ENCODE assay signal across 12 cellular contexts in the genomic region with DNA sequence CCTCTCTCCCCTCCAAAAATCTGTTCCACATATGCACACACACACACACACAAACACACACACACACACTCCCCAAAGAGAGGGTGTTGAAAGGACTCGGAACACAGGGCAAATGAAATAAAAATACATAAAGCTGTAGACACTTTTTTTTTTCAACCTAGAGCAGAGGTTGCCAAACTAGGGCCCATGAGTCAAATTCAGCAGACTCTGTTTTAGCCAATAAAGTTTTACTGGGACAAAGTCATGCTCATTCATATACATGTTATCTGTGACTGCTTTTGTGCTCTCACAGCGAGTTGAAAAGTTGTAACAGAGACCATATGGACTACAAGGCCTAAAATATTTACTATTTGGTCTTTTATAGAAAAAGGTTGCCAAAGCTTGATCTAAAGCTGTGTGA.
"Had no signal": no experiment of that assay in that cellular context is flagged by ENCODE, and none has a peak within 500 bp of the region (broad histone marks: within the 10 kb centered on the region; RNA-seq: fewer than 3 reads in every experiment).

No MANE protein-coding gene starts in this region.

- ATAC-seq: activated T-helper 17 cell treated with anti-CD3 and anti-CD28 coated beads, Interleukin-2, amount 50 U/mL, for 72 hours; heart left ventricle; left lung; T-helper 17 cell had no signal

- H3K4me1 ChIP-seq: left lung, parathyroid adenoma had no signal

- H3K36me3 ChIP-seq: left lung had no signal

- H2AFZ ChIP-seq: parathyroid adenoma had no signal

- H3K4me3 ChIP-seq: heart left ventricle, left lung had no signal

- H3K27me3 ChIP-seq: heart left ventricle, left lung had no signal

- DNase-seq: activated CD4-positive, alpha-beta T cell treated with anti-CD3 and anti-CD28 coated beads, Interleukin-2, amount 10 ng/mL, durations not matched to agents 7 days and 5 days; activated CD4-positive, CD25-positive, alpha-beta regulatory T cell; activated naive CD4-positive, alpha-beta T cell treated with anti-CD3 and anti-CD28 coated beads for 36 hours; activated T-cell treated with anti-CD3 and anti-CD28 coated beads for 4 hours; cortex of kidney; effector CD8-positive, alpha-beta T cell; heart left ventricle; islet precursor cell; left lung; T-helper 17 cell had no signal

- H3K9ac ChIP-seq: parathyroid adenoma had no signal

- H3K27ac ChIP-seq: heart left ventricle, left lung, parathyroid adenoma had no signal

- H3K9me3 ChIP-seq: heart left ventricle, left lung had no signal
